Comparison of ENCODE assay signal across 16 cellular contexts in genomic region chr3:158085358-158085757, GRCh38. TPM values are rescaled to one million over a fixed set of nuclear protein-coding genes. Genes with fewer than 3 reads are reported as not detected.
DNase-seq lines count a peak whose midpoint lies in the region; ATAC-seq, FAIRE-seq and TF ChIP-seq lines count a peak whose summit lies in the region.
"Had no signal": no experiment of that assay in that cellular context is flagged by ENCODE, and none has a peak within 500 bp of the region (broad histone marks: within the 10 kb centered on the region; RNA-seq: fewer than 3 reads in every experiment).

No MANE protein-coding gene starts in this region.

- H4K20me1 ChIP-seq in PC-3 (ENCODE audit: low read length) (no peaks in the 10 kb centered on the region), keratinocyte (ENCODE audit: control insufficient read depth, extremely low read depth, insufficient read depth, low read length) (no peaks in the 10 kb centered on the region)

- CTCF ChIA-PET in PC-3 (lab: Charles Lee) = no interaction called here

- no peaks in the 10 kb centered on the region for H3K36me3 Mint-ChIP-seq in mesothelial cell of epicardium
- H3K36me3 Mint-ChIP-seq: CD4-positive, alpha-beta memory T cell had no signal

- H3K9ac ChIP-seq in PC-3 (ENCODE audit: low read length) = no peak overlapping the region
- no peak overlapping the region for H3K9ac ChIP-seq in keratinocyte (ENCODE audit: control insufficient read depth, extremely low read depth, insufficient read depth, low read length)
- no peak overlapping the region for H3K9ac ChIP-seq in mesenchymal stem cell (ENCODE audit: low read length)

- POLR2A ChIA-PET in PC-3 (lab: Charles Lee; ENCODE audit: unreplicated experiment) = no interaction called here

- H4K8ac ChIP-seq in mesenchymal stem cell (ENCODE audit: low read length) = no peak overlapping the region

- H3K27ac ChIP-seq in PC-3 (ENCODE audit: low read length) = peak overlapping the region; percentile 75
- H3K27ac ChIP-seq in keratinocyte (ENCODE audit: control insufficient read depth, insufficient read depth, low read length) = no peak overlapping the region
- no peak overlapping the region for H3K27ac ChIP-seq in mesenchymal stem cell (ENCODE audit: low read length, poor library complexity, severe bottlenecking)
- H3K27ac ChIP-seq: A549, C4-2B, HL-60 had no signal

- no peaks in the 10 kb centered on the region for H3K9me2 ChIP-seq in PC-3 (replicated peaks; ENCODE audit: low read length)

- intact Hi-C loops in PC-3 (cut with micrococcal nuclease) = loop anchor here (10.0 kb wide), 1 partner anchor 301 kb away; no protein-coding TSS in a partner anchor

- no peak overlapping the region for H3K27ac Mint-ChIP-seq in mesothelial cell of epicardium
- H3K27ac Mint-ChIP-seq: CD4-positive, alpha-beta memory T cell had no signal

- H3K23ac ChIP-seq in mesenchymal stem cell (ENCODE audit: low read length in 2 of 2) = no peak overlapping the region

- no peak overlapping the region for H2BK5ac ChIP-seq in mesenchymal stem cell (ENCODE audit: low read depth, low read length, poor library complexity, severe bottlenecking)

- H2AK5ac ChIP-seq in mesenchymal stem cell (ENCODE audit: low read length, severe bottlenecking) = no peak overlapping the region

- no peak overlapping the region for H3K4me3 Mint-ChIP-seq in mesothelial cell of epicardium
- H3K4me3 Mint-ChIP-seq: CD4-positive, alpha-beta memory T cell had no signal

- H3K4ac ChIP-seq in mesenchymal stem cell (ENCODE audit: low read depth in 1 of 2, low read length in 2 of 2) = no peak overlapping the region

- dilution Hi-C loops in keratinocyte (cut with MboI; ENCODE audit: extremely low pct_ligation_motif_present, low sequenced_read_pairs) = no loop called here

- BruUV-seq in PC-3 (replicated peaks; lab: Mats Ljungman, UMichigan) = no TSS peak

- DNase-seq in NCI-H1694 (lab: John Stamatoyannopoulos, UW) (peak; percentile 21), PC-3 (peak; percentile 41), bronchial epithelial cell (ENCODE audit: low read depth) (peak; percentile 98), keratinocyte (ENCODE audit: low read depth, low spot score) (no peak), NCI-H2029 treated with DMSO at 0.1 percent for 48 hours (lab: John Stamatoyannopoulos, UW) (no peak), mesothelial cell of epicardium (ENCODE audit: low spot score in 2 of 2, unreplicated experiment in 2 of 2) (no peak), mesenchymal stem cell (no peak)
- DNase-seq: BE2C; CD4-positive, alpha-beta memory T cell; DND-41; GDM1 had no signal

- FAIRE-seq in bronchial epithelial cell (lab: Jason Lieb, UNC) = no peak
- FAIRE-seq in keratinocyte (lab: Jason Lieb, UNC) = peak; percentile 79
- FAIRE-seq: H1 had no signal

- no peak overlapping the region for H3K18ac ChIP-seq in mesenchymal stem cell (ENCODE audit: low read depth in 1 of 2, low read length in 2 of 2)

- peak; percentile 23 for ATAC-seq in PC-3
- ATAC-seq: A549 had no signal

- TF ChIP-seq CTCF in PC-3 (conservative IDR thresholded peaks at IDR 0.05; ENCODE audit: low read depth, low read length) = no peak
- no peak for TF ChIP-seq CTCF in bronchial epithelial cell (IDR thresholded peaks at IDR 0.05; ENCODE audit: insufficient read depth, low read length, severe bottlenecking)
- TF ChIP-seq CTCF in keratinocyte (optimal IDR thresholded peaks at IDR 0.05 in 1 of 3, IDR thresholded peaks at IDR 0.05 in 1 of 3, conservative IDR thresholded peaks at IDR 0.05 in 1 of 3; ENCODE audit: extremely low read depth in 1 of 3, insufficient read depth in 2 of 3, low read length in 3 of 3) = no peak
- TF ChIP-seq CTCF in mesothelial cell of epicardium (IDR thresholded peaks at IDR 0.05; ENCODE audit: unreplicated experiment) = no peak

- H3K79me1 ChIP-seq in mesenchymal stem cell (replicated peaks; ENCODE audit: low read length, poor library complexity, severe bottlenecking) = no peaks in the 10 kb centered on the region

- H2BK12ac ChIP-seq in mesenchymal stem cell (ENCODE audit: low read length in 2 of 2) = no peak overlapping the region

- no peaks in the 10 kb centered on the region for H3F3A ChIP-seq in PC-3 (ENCODE audit: low read length, unreplicated experiment)

- no peaks in the 10 kb centered on the region for H3K9me1 ChIP-seq in keratinocyte (ENCODE audit: control insufficient read depth, extremely low read depth, insufficient read depth, low read length)

- H3K4me1 ChIP-seq in PC-3 (ENCODE audit: insufficient read depth, low read length) (peaks cover 31% of the 10 kb centered on the region), keratinocyte (ENCODE audit: control insufficient read depth, extremely low read depth, insufficient read depth, low read length) (peaks cover 12% of the 10 kb centered on the region), mesenchymal stem cell (ENCODE audit: control insufficient read depth, insufficient read depth, low read depth, low read length) (no peaks in the 10 kb centered on the region)
- H3K4me1 ChIP-seq: A549, HAP-1 had no signal

- no peaks in the 10 kb centered on the region for H3K36me3 ChIP-seq in PC-3 (ENCODE audit: low read depth, low read length)
- H3K36me3 ChIP-seq in bronchial epithelial cell (ENCODE audit: control insufficient read depth, insufficient read depth, low read length) = no peaks in the 10 kb centered on the region
- H3K36me3 ChIP-seq in keratinocyte (ENCODE audit: control insufficient read depth in 2 of 2, extremely low read depth in 1 of 2, insufficient read depth in 2 of 2, low read length in 2 of 2) = no peaks in the 10 kb centered on the region
- H3K36me3 ChIP-seq in mesenchymal stem cell (ENCODE audit: control insufficient read depth in 1 of 2, insufficient read depth in 2 of 2, low read depth in 1 of 2, low read length in 2 of 2) = no peaks in the 10 kb centered on the region
- H3K36me3 ChIP-seq: BE2C, HAP-1 had no signal

- H3K9me3 Mint-ChIP-seq in mesothelial cell of epicardium = no peaks in the 10 kb centered on the region
- H3K9me3 Mint-ChIP-seq: CD4-positive, alpha-beta memory T cell had no signal

- H3K27me3 Mint-ChIP-seq in mesothelial cell of epicardium (ENCODE audit: low read depth) = peaks cover 74% of the 10 kb centered on the region

- H3K4me2 ChIP-seq in PC-3 (ENCODE audit: low read length) (peak overlapping the region; percentile 43), keratinocyte (ENCODE audit: control insufficient read depth, extremely low read depth, insufficient read depth, low read depth, low read length) (no peak overlapping the region), mesenchymal stem cell (ENCODE audit: low read length, poor library complexity, severe bottlenecking) (no peak overlapping the region)
- H3K4me2 ChIP-seq: A549 had no signal

- no peak overlapping the region for H3K4me3 ChIP-seq in PC-3 (ENCODE audit: low read length)
- no peak overlapping the region for H3K4me3 ChIP-seq in bronchial epithelial cell (ENCODE audit: low read depth, low read length)
- H3K4me3 ChIP-seq in keratinocyte (ENCODE audit: control insufficient read depth in 2 of 3, extremely low read depth in 1 of 3, insufficient read depth in 2 of 3, low read depth in 1 of 3, low read length in 3 of 3) = no peak overlapping the region
- H3K4me3 ChIP-seq in mesenchymal stem cell (ENCODE audit: insufficient read depth in 1 of 2, low read depth in 1 of 2, low read length in 2 of 2) = no peak overlapping the region
- H3K4me3 ChIP-seq: A549, HAP-1 had no signal

- H3K4me1 Mint-ChIP-seq in mesothelial cell of epicardium = no peaks in the 10 kb centered on the region
- H3K4me1 Mint-ChIP-seq: CD4-positive, alpha-beta memory T cell had no signal

- no peak overlapping the region for H3K14ac ChIP-seq in mesenchymal stem cell (ENCODE audit: low read length in 2 of 2)

- no peak overlapping the region for H4K91ac ChIP-seq in mesenchymal stem cell (ENCODE audit: low read length)

- no peaks in the 10 kb centered on the region for H3K9me3 ChIP-seq in PC-3 (ENCODE audit: low read length)
- no peaks in the 10 kb centered on the region for H3K9me3 ChIP-seq in keratinocyte (ENCODE audit: control insufficient read depth, low read depth, low read length)
- no peaks in the 10 kb centered on the region for H3K9me3 ChIP-seq in mesenchymal stem cell (ENCODE audit: control insufficient read depth, low read length)
- H3K9me3 ChIP-seq: A549, BE2C, HAP-1 had no signal

- no peak overlapping the region for H2BK15ac ChIP-seq in mesenchymal stem cell (ENCODE audit: low read depth, poor library complexity, severe bottlenecking)

- H3K79me2 ChIP-seq in PC-3 (ENCODE audit: low read length) (peaks cover 16% of the 10 kb centered on the region; the same call in 1 of the 2 replicates), keratinocyte (ENCODE audit: control insufficient read depth, insufficient read depth, low read length) (no peaks in the 10 kb centered on the region)

- H2AFZ ChIP-seq in PC-3 (ENCODE audit: low read length) (no peak overlapping the region), keratinocyte (ENCODE audit: control insufficient read depth, low read length) (no peak overlapping the region), mesenchymal stem cell (ENCODE audit: low read depth, low read length) (no peak overlapping the region)

- H3K27me3 ChIP-seq in PC-3 (ENCODE audit: low read length) (no peaks in the 10 kb centered on the region), bronchial epithelial cell (ENCODE audit: control insufficient read depth, insufficient read depth, low read length) (peaks cover 5% of the 10 kb centered on the region), keratinocyte (ENCODE audit: control insufficient read depth, extremely low read depth, insufficient read depth, low read length) (peaks cover 6% of the 10 kb centered on the region), mesenchymal stem cell (ENCODE audit: control insufficient read depth in 1 of 2, insufficient read depth in 1 of 2, low read length in 2 of 2) (peaks cover 0 to 21% of the 10 kb centered on the region in 2 experiments)
- H3K27me3 ChIP-seq: BE2C had no signal

- H2BK120ac ChIP-seq in mesenchymal stem cell (ENCODE audit: low read depth, low read length) = no peak overlapping the region

RNA-seq across cellular contexts. Expression of gene SHOX2, which starts 20.9 kb away (rescaled TPM):
- total RNA-seq in PC-3 (2014; rRNA removed) (0.04 TPM in 1 of 2 replicates, not detected in the other), bronchial epithelial cell (not detected in 2 replicates), mesothelial cell of epicardium (0.79 to 1.4 TPM (median 0.89 TPM) in 3 replicates)
- 0.05 to 0.10 TPM (median 0.08 TPM) in 3 replicates for polyA plus RNA-seq in keratinocyte
- not detected for polyA plus RNA-seq in keratinocyte (2011; ENCODE audit: low read depth)
- 0.04 and 0.06 TPM in 2 replicates for polyA plus RNA-seq in keratinocyte (2011; cell fraction: cytosol; rRNA removed)
- polyA plus RNA-seq in keratinocyte (2011; cell fraction: nucleus; rRNA removed) = 0.22 and 0.47 TPM in 2 replicates
- polyA plus RNA-seq in keratinocyte (2012; ENCODE audit: low replicate concordance) = 0.05 TPM in 1 of 2 replicates, not detected in the other
- not detected in 3 replicates for polyA minus RNA-seq in keratinocyte
- not detected for polyA minus RNA-seq in keratinocyte (2011; cell fraction: cytosol; rRNA and poly(A)+ RNA removed)
- polyA minus RNA-seq in keratinocyte (2011; cell fraction: nucleus; rRNA and poly(A)+ RNA removed) = not detected in 2 replicates
- polyA plus RNA-seq in mesenchymal stem cell (2013, experiment 1 of 2) = not detected
- 0.03 TPM for polyA plus RNA-seq in mesenchymal stem cell (2013, experiment 2 of 2)
- total RNA-seq: CD4-positive, alpha-beta memory T cell had no signal
- polyA plus RNA-seq: CD4-positive, alpha-beta memory T cell had no signal

RNA-seq across cellular contexts. Expression of gene RSRC1, which starts 24.5 kb away (rescaled TPM):
- total RNA-seq in PC-3 (2014; rRNA removed) (39.5 and 42.8 TPM in 2 replicates), bronchial epithelial cell (20.8 and 39.2 TPM in 2 replicates), mesothelial cell of epicardium (33.1 to 35.0 TPM (median 34.9 TPM) in 3 replicates)
- 6.1 to 11.7 TPM (median 11.1 TPM) in 3 replicates for polyA plus RNA-seq in keratinocyte
- polyA plus RNA-seq in keratinocyte (2011; ENCODE audit: low read depth) = 61.1 TPM
- 7.1 and 10.4 TPM in 2 replicates for polyA plus RNA-seq in keratinocyte (2011; cell fraction: cytosol; rRNA removed)
- 6.3 and 7.3 TPM in 2 replicates for polyA plus RNA-seq in keratinocyte (2011; cell fraction: nucleus; rRNA removed)
- polyA plus RNA-seq in keratinocyte (2012; ENCODE audit: low replicate concordance) = 19.4 and 25.8 TPM in 2 replicates
- polyA minus RNA-seq in keratinocyte = 1.3 to 16.7 TPM (median 7.5 TPM) in 3 replicates
- 14.0 TPM for polyA minus RNA-seq in keratinocyte (2011; cell fraction: cytosol; rRNA and poly(A)+ RNA removed)
- polyA minus RNA-seq in keratinocyte (2011; cell fraction: nucleus; rRNA and poly(A)+ RNA removed) = 19.4 and 30.3 TPM in 2 replicates
- polyA plus RNA-seq in mesenchymal stem cell (2013, experiment 1 of 2) = 17.4 TPM
- 16.5 TPM for polyA plus RNA-seq in mesenchymal stem cell (2013, experiment 2 of 2)

Comparison
In these comparisons a context has a peak if more than half of its experiments do, and no peak if none do; other contexts are left out.
1. DNase-seq: peak in NCI-H1694 (single experiment), PC-3 (single experiment) and bronchial epithelial cell (single experiment); none in keratinocyte (single experiment), NCI-H2029 treated with DMSO at 0.1 percent for 48 hours (single experiment), mesothelial cell of epicardium (0 of 2) and mesenchymal stem cell (single experiment).